Comparison of ENCODE assay signal across 8 cellular contexts in the genomic region with DNA sequence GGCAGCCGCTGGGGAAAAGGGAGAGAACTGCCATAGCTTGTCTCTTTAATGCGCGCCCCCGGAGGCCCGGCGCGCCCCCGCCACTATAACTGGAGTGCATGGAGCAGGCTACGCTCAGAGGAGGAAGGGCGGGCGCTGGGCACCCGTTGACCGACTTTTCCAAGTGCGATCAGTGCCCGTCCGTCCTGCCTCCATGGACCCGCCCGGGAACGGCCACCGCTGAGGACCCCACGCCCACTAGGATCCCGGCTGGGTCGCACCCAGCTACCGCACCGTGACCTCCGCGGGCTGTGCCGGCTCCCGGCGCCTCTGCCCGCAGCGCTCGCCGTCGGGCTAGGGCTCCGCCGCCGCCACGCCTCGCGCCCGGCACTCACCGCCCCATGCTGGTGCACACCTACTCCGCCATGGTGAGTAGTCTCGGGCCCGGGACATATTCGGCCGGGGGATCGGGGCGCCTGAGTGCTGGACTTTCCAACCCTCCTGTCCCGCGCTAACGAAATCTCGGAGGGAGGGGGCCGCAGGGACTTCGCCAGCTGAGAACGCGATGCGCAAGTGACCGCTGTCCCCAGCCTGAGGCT. TPM values are rescaled to one million over a fixed set of nuclear protein-coding genes. Genes with fewer than 3 reads are reported as not detected.
DNase-seq lines count a peak whose midpoint lies in the region; ATAC-seq, FAIRE-seq and TF ChIP-seq lines count a peak whose summit lies in the region.

A gene (plus strand): TSS at position 117 of the 578 bp plus-strand sequence. CDS start 264 bp downstream, at position 381.

- no peaks in the 10 kb centered on the region for H3K9me3 ChIP-seq in HCT116 (ENCODE audit: control insufficient read depth in 1 of 2, insufficient read depth in 1 of 2, low read depth in 1 of 2, low read length in 2 of 2)

- H3K4me1 Mint-ChIP-seq in nephron = peaks cover 27% of the 10 kb centered on the region

- no peak within 1 kb of the TSS for H3K27ac Mint-ChIP-seq in nephron

- in situ Hi-C loops in SK-MEL-5 (cut with HindIII; ENCODE audit: low pct_unique_long_range_greater_than_20kb, low sequenced_read_pairs) = no loop called here

- ATAC-seq in HCT116 = peak; percentile 76
- ATAC-seq in HG02938 (IDR thresholded peaks at IDR 0.05; ENCODE audit: unreplicated experiment) = no peak

- peaks cover 93% of the 10 kb centered on the region for H3K27me3 Mint-ChIP-seq in nephron (ENCODE audit: low read depth)

- intact Hi-C loops in HCT116 (cut with micrococcal nuclease) = loop anchor here (5.0 kb wide), 1 partner anchor 69 kb away; a partner anchor contains a TSS

- H3K4me3 ChIP-seq in HCT116 (replicated peaks in 1 of 2; ENCODE audit: low read depth in 1 of 2, low read length in 2 of 2) (peak within 1 kb of the TSS; percentile 70 to 89), fibroblast of villous mesenchyme (ENCODE audit: low read depth, low read length) (peak within 1 kb of the TSS; percentile 65)

- RAD21 ChIA-PET in HCT116 (lab: Charles Lee; ENCODE audit: low non-redundant PET in 1 of 2, low total read pairs in 2 of 2, uncharacterized antibody in 2 of 2, unreplicated experiment in 2 of 2) = no interaction called here

- no peaks in the 10 kb centered on the region for H3K79me2 ChIP-seq in HCT116 (ENCODE audit: insufficient read depth, low read length)

- BruUV-seq in HCT116 (replicated peaks; lab: Mats Ljungman, UMichigan) = no TSS peak

- no peaks in the 10 kb centered on the region for H3K27me3 ChIP-seq in HCT116 (ENCODE audit: insufficient read depth, low read length)

- peak within 1 kb of the TSS; percentile 24 for H2AFZ ChIP-seq in HCT116 (ENCODE audit: low read depth, low read length, poor library complexity, severe bottlenecking)

- H3K4me1 ChIP-seq in HCT116 (ENCODE audit: control insufficient read depth in 1 of 2, insufficient read depth in 2 of 2, low read length in 2 of 2) = peaks cover 20 to 39% of the 10 kb centered on the region in 2 experiments; a peak in 3 of 4 replicates

- peak within 1 kb of the TSS; percentile 93 for H3K4me2 ChIP-seq in HCT116 (ENCODE audit: low read length)

- no peaks in the 10 kb centered on the region for H3K9me2 ChIP-seq in HCT116 (ENCODE audit: insufficient read depth)

- no peak for TF ChIP-seq POLR2A in HCT116 (IDR thresholded peaks at IDR 0.05; ENCODE audit: borderline replicate concordance, extremely low read depth, insufficient read depth, insufficient read length)
- TF ChIP-seq POLR2A in H54 (IDR thresholded peaks at IDR 0.05; ENCODE audit: low read depth, low read length) = no peak

- H3K27ac ChIP-seq in HCT116 (ENCODE audit: low read depth, low read length) = peak within 1 kb of the TSS; percentile 67; the same call in 1 of the 2 replicates

- POLR2A ChIA-PET in HCT116 (lab: Charles Lee) = interaction anchor here (0.6 to 1.5 kb wide), 10 partner anchors 9 to 196 kb away, joined by 3 to 7 read pairs (median 4); a partner anchor contains a TSS

- no peak for FAIRE-seq in H54 (lab: Jason Lieb, UNC)

- no peaks in the 10 kb centered on the region for H3K9me3 Mint-ChIP-seq in nephron

- no peaks in the 10 kb centered on the region for H3K36me3 Mint-ChIP-seq in nephron (ENCODE audit: low read depth)

- no peaks in the 10 kb centered on the region for H4K20me1 ChIP-seq in HCT116 (ENCODE audit: insufficient read depth)

- TF ChIP-seq CTCF in HCT116 (IDR thresholded peaks at IDR 0.05 in 2 of 3, conservative IDR thresholded peaks at IDR 0.05 in 1 of 3; ENCODE audit: borderline replicate concordance in 1 of 3, insufficient read depth in 1 of 3, low read depth in 2 of 3, low read length in 2 of 3) (no peak), fibroblast of villous mesenchyme (IDR thresholded peaks at IDR 0.05; ENCODE audit: insufficient read depth, low read depth, low read length) (no peak), nephron (IDR thresholded peaks at IDR 0.05; ENCODE audit: unreplicated experiment in 3 of 3) (no peak)

- TF ChIP-seq RAD21 in HCT116 (IDR thresholded peaks at IDR 0.05; ENCODE audit: low read depth) = no peak

- CTCF ChIA-PET in HCT116 (lab: Charles Lee) = interaction anchor here (1.0 to 2.1 kb wide), 7 partner anchors 8 to 721 kb away, joined by 3 to 11 read pairs (median 4); no protein-coding TSS in a partner anchor

- H3K9ac ChIP-seq in HCT116 (ENCODE audit: low read length) = peak within 1 kb of the TSS; percentile 78

- H3K36me3 ChIP-seq in HCT116 (ENCODE audit: control insufficient read depth in 1 of 2, insufficient read depth in 2 of 2, low read length in 2 of 2) = no peaks in the 10 kb centered on the region

- DNase-seq in HCT116 (ENCODE audit: low read depth, low spot score) (peak; percentile 38), SK-MEL-5 (ENCODE audit: low read depth, low spot score) (peak; percentile 60), fibroblast of villous mesenchyme (ENCODE audit: low read depth) (peak; percentile 36), H54 (ENCODE audit: insufficient read length, low spot score) (no peak), NCI-H446 (lab: John Stamatoyannopoulos, UW) (no peak), UCSD-AML1 (lab: John Stamatoyannopoulos, UW; ENCODE audit: unreplicated experiment) (no peak)

- H3K4me3 Mint-ChIP-seq in nephron = peak within 1 kb of the TSS; percentile 57 to 66 (median 64)

TF ChIP-seq in HCT116, 20 proteins besides CTCF, POLR2A, EP300 and RAD21:
- peak; percentile 57 for TF ChIP-seq YY1 (IDR thresholded peaks at IDR 0.05; ENCODE audit: extremely low read depth, insufficient replicate concordance, low read depth, low read length)
- TF ChIP-seq POLR2AphosphoS5 (IDR thresholded peaks at IDR 0.05; ENCODE audit: low read depth, low read length) = peak; percentile 87
- peak; percentile 60 for TF ChIP-seq SIN3A (IDR thresholded peaks at IDR 0.05; ENCODE audit: low read depth)
- TF ChIP-seq CBX3 (IDR thresholded peaks at IDR 0.05; ENCODE audit: low read depth) = no peak
- no peak for TF ChIP-seq SP1 (IDR thresholded peaks at IDR 0.05; ENCODE audit: low read depth)
- TF ChIP-seq, protein P1, sequence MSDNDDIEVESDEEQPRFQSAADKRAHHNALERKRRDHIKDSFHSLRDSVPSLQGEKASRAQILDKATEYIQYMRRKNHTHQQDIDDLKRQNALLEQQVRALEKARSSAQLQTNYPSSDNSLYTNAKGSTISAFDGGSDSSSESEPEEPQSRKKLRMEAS (IDR thresholded peaks at IDR 0.05) = peak; percentile 74
TF ChIP-seq in HCT116: peak in this region for 4.

RNA-seq across cellular contexts. Expression of the gene that starts here (rescaled TPM):
- total RNA-seq in HCT116 (2021; ENCODE audit: unreplicated experiment) (6.1 TPM), fibroblast of villous mesenchyme (under 0.01 and 0.32 TPM in 2 replicates)
- polyA plus RNA-seq in HCT116 (2012) = 3.5 and 4.0 TPM in 2 replicates
- total RNA-seq in SK-MEL-5 (2014; rRNA removed; shearing (Covaris generic)) = 1.3 TPM in 2 replicates
- polyA plus RNA-seq in SK-MEL-5 (2015; cell fraction: cytosol; rRNA removed) = 1.5 and 2.4 TPM in 2 replicates
- polyA plus RNA-seq in SK-MEL-5 (2015; cell fraction: nucleus; rRNA removed) = 1.3 and 5.1 TPM in 2 replicates

Comparison
In these comparisons a context has a peak if more than half of its experiments do, and no peak if none do; other contexts are left out.
1. Peak in DNase-seq and H3K4me3 ChIP-seq in fibroblast of villous mesenchyme; RNA of the gene not detected or under 1 TPM.
2. DNase-seq: peak in HCT116 (single experiment) and SK-MEL-5 (single experiment); none in H54 (single experiment), NCI-H446 (0 of 2) and UCSD-AML1 (single experiment).